1 cellular context compared by ENCODE assay signal in genomic region chr5:150640311-150641005, GRCh38.
TF ChIP-seq lines count a peak whose summit lies in the region.

SYNPO (plus strand) TSS chr5:150640660; CDS start chr5:150648276, 7,616 bp downstream.

TF ChIP-seq in K562, 482 proteins besides CTCF, POLR2A, EP300 and RAD21 (continued from another document):
- TF ChIP-seq ATF3 (IDR thresholded peaks at IDR 0.05) = peak; percentile 93
- TF ChIP-seq ATF3 (CRISPR knock-in tag; conservative IDR thresholded peaks at IDR 0.05) = no peak
- peak; percentile 58 for TF ChIP-seq C11orf30 (IDR thresholded peaks at IDR 0.05; ENCODE audit: low read depth)
- peak; percentile 94 for TF ChIP-seq CEBPB (tag; IDR thresholded peaks at IDR 0.05)
- TF ChIP-seq RBM34 (IDR thresholded peaks at IDR 0.05; ENCODE audit: borderline replicate concordance, insufficient read depth, low read length) = no peak
- TF ChIP-seq SMARCA4 (IDR thresholded peaks at IDR 0.05) = peak; percentile 91
- no peak for TF ChIP-seq PTTG1 (tag; IDR thresholded peaks at IDR 0.05; ENCODE audit: low read depth)
- peak in 1 of 2 experiments; percentile 52; a peak in 2 of 4 replicates for TF ChIP-seq MNT (conservative IDR thresholded peaks at IDR 0.05)
- peak; percentile 36; the same call in 1 of the 2 replicates for TF ChIP-seq CTBP1 (IDR thresholded peaks at IDR 0.05; ENCODE audit: borderline replicate concordance)
